In the genomic region with DNA sequence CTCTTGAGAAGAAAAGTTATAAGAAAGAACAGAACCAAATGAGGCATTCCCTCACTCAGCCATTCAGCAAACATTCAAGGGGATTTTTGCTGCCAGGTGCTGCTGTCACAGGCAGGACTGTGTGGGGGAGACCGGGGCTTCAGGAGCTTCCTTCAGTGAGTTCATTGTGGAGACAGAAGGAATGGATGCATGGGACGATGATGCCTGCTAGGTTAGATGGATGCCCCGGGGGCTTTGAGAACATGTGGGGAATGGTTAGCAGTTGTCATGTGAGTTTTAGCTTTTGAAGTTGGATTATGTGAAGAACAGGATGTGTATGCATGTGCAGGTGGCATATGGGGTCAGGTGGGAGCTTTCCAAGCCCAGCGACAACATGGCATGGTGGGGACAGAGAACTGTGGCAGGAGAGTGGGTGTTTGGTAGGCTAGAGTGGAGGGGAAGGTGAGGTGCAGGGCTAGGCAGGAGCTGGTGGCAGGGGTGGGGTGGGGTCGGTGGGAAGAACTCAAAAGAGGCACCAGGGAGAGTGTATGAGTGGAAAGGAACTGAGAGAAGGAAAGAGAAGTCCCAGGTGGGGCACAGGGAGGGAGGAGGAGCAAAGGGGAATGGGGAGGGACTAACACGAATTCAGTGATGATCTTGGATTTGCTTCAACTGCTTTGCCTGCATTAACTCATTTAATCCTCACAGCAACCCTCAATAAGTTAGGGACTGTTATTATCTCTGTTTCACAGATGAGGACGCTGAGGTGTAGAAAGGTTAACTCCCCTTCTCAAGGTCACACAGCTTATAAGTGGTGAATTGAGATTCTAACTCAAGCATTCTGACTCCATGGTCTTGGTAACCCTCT, we compare ENCODE assay signal across 17 cellular contexts. TPM values are rescaled to one million over a fixed set of nuclear protein-coding genes. Genes with fewer than 3 reads are reported as not detected.
DNase-seq lines count a peak whose midpoint lies in the region; ATAC-seq and TF ChIP-seq lines count a peak whose summit lies in the region.
"Had no signal": no experiment of that assay in that cellular context is flagged by ENCODE, and none has a peak within 500 bp of the region (broad histone marks: within the 10 kb centered on the region; RNA-seq: fewer than 3 reads in every experiment).

No MANE protein-coding gene starts in this region.

- DNase-seq in left ventricle myocardium superior (no peak), Right ventricle myocardium superior (no peak), RWPE1 (ENCODE audit: low spot score) (no peak), esophagus muscularis mucosa (ENCODE audit: extremely low spot score) (peak; percentile 86), type B pancreatic cell (ENCODE audit: extremely low spot score, unreplicated experiment) (no peak), SK-N-SH (no peak)
- DNase-seq: activated CD4-positive, CD25-positive, alpha-beta regulatory T cell; activated CD8-positive, alpha-beta memory T cell treated with anti-CD3 and anti-CD28 coated beads, Interleukin-2, amount 50 U/mL, for 48 hours; activated naive CD4-positive, alpha-beta T cell treated with anti-CD3 and anti-CD28 coated beads, Interleukin-2, amount 10 ng/mL, durations not matched to agents 7 days and 5 days; DMS79; KG1; NCI-H1417 treated with DMSO at 0.1 percent for 48 hours; NCI-H226; stimulated activated naive B cell treated with anti-CD40 and anti-IgM and Interleukin-4, amounts not matched to agents 10 μg/mL and 1 μg/mL and 100 μg/mL, for 72 hours had no signal

- peaks cover under 1% of the 10 kb centered on the region for H3K36me3 Mint-ChIP-seq in type B pancreatic cell

- ATAC-seq in left ventricle myocardium superior (peak; percentile 9), Right ventricle myocardium superior (ENCODE audit: poor library complexity) (no peak), HG02938 (IDR thresholded peaks at IDR 0.05; ENCODE audit: unreplicated experiment) (no peak)
- no peak for ATAC-seq in activated CD4-positive, CD25-positive, alpha-beta regulatory T cell treated with anti-CD3 and anti-CD28 coated beads, Interleukin-2, amount 50 U/mL, for 24 hours

- H3K27ac Mint-ChIP-seq in type B pancreatic cell, result peak overlapping the region; percentile 63
- H3K27ac Mint-ChIP-seq: activated naive CD4-positive, alpha-beta T cell treated with anti-CD3 and anti-CD28 coated beads, Interleukin-2, amount 10 ng/mL, durations not matched to agents 7 days and 5 days; stimulated activated naive B cell treated with anti-CD40 and anti-IgM and Interleukin-4, amounts not matched to agents 10 μg/mL and 1 μg/mL and 100 μg/mL, for 72 hours had no signal

- H3K4me1 ChIP-seq in esophagus muscularis mucosa (peaks cover 40 to 96% (median 87%) of the 10 kb centered on the region in 4 donors), SK-N-SH (ENCODE audit: control insufficient read depth in 1 of 2, insufficient read depth in 2 of 2, low read depth in 1 of 2, low read length in 1 of 2) (peaks cover 5 to 23% of the 10 kb centered on the region in 2 experiments; a peak in 2 of 4 replicates)

- 64% methylated on average over 7 of the region's 7 CpGs for WGBS in esophagus muscularis mucosa
- 71% methylated on average over 7 of the region's 7 CpGs for WGBS in SK-N-SH (ENCODE audit: low lambda C conversion rate)

- H3K79me2 ChIP-seq in SK-N-SH (ENCODE audit: insufficient read depth), result peaks cover 100% of the 10 kb centered on the region

- peaks cover 0 to 6% (median 0%) of the 10 kb centered on the region in 4 donors for H3K36me3 ChIP-seq in esophagus muscularis mucosa
- peaks cover 13 to 19% of the 10 kb centered on the region in 2 experiments for H3K36me3 ChIP-seq in SK-N-SH (replicated peaks in 1 of 2; ENCODE audit: control insufficient read depth in 1 of 2, insufficient read depth in 2 of 2, low read length in 1 of 2)

- no peak overlapping the region for H3K4me3 ChIP-seq in esophagus muscularis mucosa
- no peak overlapping the region for H3K4me3 ChIP-seq in SK-N-SH (ENCODE audit: low read depth in 2 of 2, low read length in 1 of 2)

- H3K27ac ChIP-seq in RWPE1, result peak overlapping the region; percentile 33; the same call in 1 of the 2 replicates
- H3K27ac ChIP-seq in esophagus muscularis mucosa (replicated peaks in 1 of 4), result peak overlapping the region in 3 of 4 donors; percentile 5 to 42 (median 30)
- H3K27ac ChIP-seq in SK-N-SH (ENCODE audit: low read depth in 2 of 2, low read length in 1 of 2), result no peak overlapping the region

- H3K27me3 Mint-ChIP-seq in type B pancreatic cell, result no peaks in the 10 kb centered on the region
- H3K27me3 Mint-ChIP-seq: activated naive CD4-positive, alpha-beta T cell treated with anti-CD3 and anti-CD28 coated beads, Interleukin-2, amount 10 ng/mL, durations not matched to agents 7 days and 5 days; central memory CD8-positive, alpha-beta T cell; stimulated activated naive B cell treated with anti-CD40 and anti-IgM and Interleukin-4, amounts not matched to agents 10 μg/mL and 1 μg/mL and 100 μg/mL, for 72 hours had no signal

- no peak overlapping the region for H2AFZ ChIP-seq in SK-N-SH (ENCODE audit: low read depth)

- H3K9me3 Mint-ChIP-seq in type B pancreatic cell, result no peaks in the 10 kb centered on the region
- H3K9me3 Mint-ChIP-seq: activated naive CD4-positive, alpha-beta T cell treated with anti-CD3 and anti-CD28 coated beads, Interleukin-2, amount 10 ng/mL, durations not matched to agents 7 days and 5 days; central memory CD8-positive, alpha-beta T cell; stimulated activated naive B cell treated with anti-CD40 and anti-IgM and Interleukin-4, amounts not matched to agents 10 μg/mL and 1 μg/mL and 100 μg/mL, for 72 hours had no signal

- peaks cover 94% of the 10 kb centered on the region for H4K20me1 ChIP-seq in SK-N-SH (ENCODE audit: insufficient read depth)

- TF ChIP-seq RAD21 in SK-N-SH (IDR thresholded peaks at IDR 0.05; ENCODE audit: low read length), result no peak

- H3K4me3 Mint-ChIP-seq in type B pancreatic cell, result no peak overlapping the region
- H3K4me3 Mint-ChIP-seq: activated naive CD4-positive, alpha-beta T cell treated with anti-CD3 and anti-CD28 coated beads, Interleukin-2, amount 10 ng/mL, durations not matched to agents 7 days and 5 days; central memory CD8-positive, alpha-beta T cell; stimulated activated naive B cell treated with anti-CD40 and anti-IgM and Interleukin-4, amounts not matched to agents 10 μg/mL and 1 μg/mL and 100 μg/mL, for 72 hours had no signal

- no peaks in the 10 kb centered on the region for H3K9me2 ChIP-seq in SK-N-SH

- POLR2A ChIA-PET in RWPE1 (lab: Yijun Ruan, JAX; ENCODE audit: low non-redundant PET) (no interaction called here), SK-N-SH (lab: Yijun Ruan, JAX) (no interaction called here)

- no peaks in the 10 kb centered on the region for H3F3A ChIP-seq in SK-N-SH (replicated peaks; ENCODE audit: insufficient read depth)

- H3K9me3 ChIP-seq in esophagus muscularis mucosa, result no peaks in the 10 kb centered on the region
- no peaks in the 10 kb centered on the region for H3K9me3 ChIP-seq in SK-N-SH

- H3K9ac ChIP-seq in SK-N-SH, result no peak overlapping the region

- TF ChIP-seq POLR2A in esophagus muscularis mucosa (IDR thresholded peaks at IDR 0.05; ENCODE audit: low read depth), result no peak

- CTCF ChIA-PET in RWPE1 (lab: Yijun Ruan, JAX), result no interaction called here
- CTCF ChIA-PET in SK-N-SH (lab: Yijun Ruan, JAX), result no interaction called here

- intact Hi-C loops in left ventricle myocardium superior (cut with micrococcal nuclease), result no loop called here
- intact Hi-C loops in Right ventricle myocardium superior (cut with DNase I), result no loop called here
- intact Hi-C loops in esophagus muscularis mucosa (cut with DNase I), result loop anchor here (5.0 kb wide), 1 partner anchor 46 kb away; no protein-coding TSS in a partner anchor

- H3K4me2 ChIP-seq in SK-N-SH, result no peak overlapping the region

- no peak for TF ChIP-seq EP300 in esophagus muscularis mucosa (IDR thresholded peaks at IDR 0.05)
- no peak for TF ChIP-seq EP300 in SK-N-SH (IDR thresholded peaks at IDR 0.05; ENCODE audit: borderline replicate concordance in 1 of 2, low read depth in 1 of 2, low read length in 1 of 2)

- peaks cover 59% of the 10 kb centered on the region for H3K4me1 Mint-ChIP-seq in type B pancreatic cell (ENCODE audit: unreplicated experiment)

- TF ChIP-seq CTCF in RWPE1 (conservative IDR thresholded peaks at IDR 0.05; ENCODE audit: low read depth), result no peak
- no peak for TF ChIP-seq CTCF in esophagus muscularis mucosa (IDR thresholded peaks at IDR 0.05)
- TF ChIP-seq CTCF in type B pancreatic cell (conservative IDR thresholded peaks at IDR 0.05), result no peak
- no peak for TF ChIP-seq CTCF in SK-N-SH (IDR thresholded peaks at IDR 0.05)

- no peaks in the 10 kb centered on the region for H3K27me3 ChIP-seq in esophagus muscularis mucosa
- H3K27me3 ChIP-seq in SK-N-SH (ENCODE audit: insufficient read depth), result no peaks in the 10 kb centered on the region

TF ChIP-seq in SK-N-SH, 30 proteins besides CTCF, POLR2A, EP300 and RAD21 (continues in another document):
- TF ChIP-seq TEAD4 (IDR thresholded peaks at IDR 0.05; ENCODE audit: borderline replicate concordance, insufficient read depth) (no peak), SMC3 (IDR thresholded peaks at IDR 0.05; ENCODE audit: low read depth, low read length) (no peak), EZH2phosphoT487 (IDR thresholded peaks at IDR 0.05; ENCODE audit: borderline replicate concordance, low read depth) (no peak), NRF1 (IDR thresholded peaks at IDR 0.05; ENCODE audit: low read depth, low read length) (no peak), MEF2A (IDR thresholded peaks at IDR 0.05; ENCODE audit: borderline replicate concordance, low read depth) (no peak), RFX5 (IDR thresholded peaks at IDR 0.05; ENCODE audit: low read length) (no peak), FOXJ3 (CRISPR knock-in tag; IDR thresholded peaks at IDR 0.05) (no peak), GABPA (IDR thresholded peaks at IDR 0.05; ENCODE audit: low read depth) (no peak), JUND (IDR thresholded peaks at IDR 0.05) (no peak), POLR2AphosphoS5 (IDR thresholded peaks at IDR 0.05; ENCODE audit: low read depth, low read length) (no peak), MXI1 (IDR thresholded peaks at IDR 0.05; ENCODE audit: low read depth, low read length) (no peak)
- TF ChIP-seq, protein P1, sequence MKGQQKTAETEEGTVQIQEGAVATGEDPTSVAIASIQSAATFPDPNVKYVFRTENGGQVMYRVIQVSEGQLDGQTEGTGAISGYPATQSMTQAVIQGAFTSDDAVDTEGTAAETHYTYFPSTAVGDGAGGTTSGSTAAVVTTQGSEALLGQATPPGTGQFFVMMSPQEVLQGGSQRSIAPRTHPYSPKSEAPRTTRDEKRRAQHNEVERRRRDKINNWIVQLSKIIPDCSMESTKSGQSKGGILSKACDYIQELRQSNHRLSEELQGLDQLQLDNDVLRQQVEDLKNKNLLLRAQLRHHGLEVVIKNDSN (IDR thresholded peaks at IDR 0.05; ENCODE audit: borderline replicate concordance, low read depth), result no peak

RNA-seq across cellular contexts. Expression of gene DCUN1D4, which starts 8.4 kb away (rescaled TPM):
- total RNA-seq in left ventricle myocardium superior (43.4 TPM), Right ventricle myocardium superior (35.2 TPM), esophagus muscularis mucosa (10 to 100 TPM; 36.0 to 70.6 (median 51.9) TPM), type B pancreatic cell (ENCODE audit: low replicate concordance) (27.5 and 62.4 TPM in 2 replicates)
- 42.9 and 52.8 TPM in 2 replicates for polyA plus RNA-seq in SK-N-SH (2012; rRNA removed)
- polyA plus RNA-seq in SK-N-SH (2012; cell fraction: cytosol; rRNA removed), result 29.1 and 30.1 TPM in 2 replicates
- 237 and 252 TPM in 2 replicates for polyA plus RNA-seq in SK-N-SH (2012; cell fraction: nucleus; rRNA removed)

Comparison
In these comparisons a context has a peak if more than half of its experiments do, and no peak if none do; other contexts are left out.
1. H3K27ac ChIP-seq: peak in RWPE1 (single experiment) and esophagus muscularis mucosa (3 of 4); none in SK-N-SH (0 of 2).